In genomic region chr9:93486269-93486668, GRCh38 we compare ENCODE assay signal across 17 cellular contexts. TPM values are rescaled to one million over a fixed set of nuclear protein-coding genes. Genes with fewer than 3 reads are reported as not detected.
DNase-seq lines count a peak whose midpoint lies in the region; ATAC-seq lines count a peak whose summit lies in the region.
"Had no signal": no experiment of that assay in that cellular context is flagged by ENCODE, and none has a peak within 500 bp of the region (broad histone marks: within the 10 kb centered on the region; RNA-seq: fewer than 3 reads in every experiment).

No MANE protein-coding gene starts in this region.

- no peak overlapping the region for H3K4me3 Mint-ChIP-seq in effector memory CD8-positive, alpha-beta T cell
- no peak overlapping the region for H3K4me3 Mint-ChIP-seq in stimulated activated effector memory CD8-positive, alpha-beta T cell treated with anti-CD3 and anti-CD28 coated beads, Interleukin-12 subunit alpha, Interleukin-12 subunit beta, amount 100 ng/mL, for 72 hours
- H3K4me3 Mint-ChIP-seq: CD4-positive, alpha-beta T cell; neural crest cell had no signal

- no peak for DNase-seq in activated naive CD4-positive, alpha-beta T cell treated with anti-CD3 and anti-CD28 coated beads, Interleukin-2, amount 50 U/mL, for 72 hours (ENCODE audit: low spot score in 2 of 2)
- no peak for DNase-seq in activated naive CD4-positive, alpha-beta T cell treated with Interleukin-2 at 50 U/mL for 16 hours
- DNase-seq in SJSA1 (ENCODE audit: low read depth in 1 of 2, low spot score in 2 of 2) (no peak), NCI-H2081 treated with DMSO at 0.1 percent for 48 hours (lab: John Stamatoyannopoulos, UW) (no peak), H7 (no peak), DMS114 treated with DMSO at 0.1 percent for 48 hours (lab: John Stamatoyannopoulos, UW; ENCODE audit: unreplicated experiment) (no peak)
- no peak for DNase-seq in effector memory CD8-positive, alpha-beta T cell
- DNase-seq in stimulated activated effector memory CD8-positive, alpha-beta T cell treated with anti-CD3 and anti-CD28 coated beads, Interleukin-12 subunit alpha, Interleukin-12 subunit beta, amount 100 ng/mL, for 72 hours (ENCODE audit: low spot score in 2 of 2), result no peak
- DNase-seq: activated CD4-positive, alpha-beta T cell treated with anti-CD3 and anti-CD28 coated beads, Interleukin-2, amount 50 U/mL, for 4 hours; activated T-cell treated with anti-CD3 and anti-CD28 coated beads, Interleukin-2, amount 50 U/mL, for 48 hours; amniotic stem cell; CD4-positive, alpha-beta T cell; NCI-H1048; NCI-H524 treated with DMSO at 0.1 percent for 48 hours; Right ventricle myocardium superior had no signal

- no peaks in the 10 kb centered on the region for H3K27me3 Mint-ChIP-seq in effector memory CD8-positive, alpha-beta T cell
- H3K27me3 Mint-ChIP-seq: CD4-positive, alpha-beta T cell had no signal

- H3K4me1 Mint-ChIP-seq in effector memory CD8-positive, alpha-beta T cell (ENCODE audit: low read depth in 2 of 2), result peaks cover 24 to 44% of the 10 kb centered on the region in 2 donors
- peaks cover 52% of the 10 kb centered on the region for H3K4me1 Mint-ChIP-seq in stimulated activated effector memory CD8-positive, alpha-beta T cell treated with anti-CD3 and anti-CD28 coated beads, Interleukin-12 subunit alpha, Interleukin-12 subunit beta, amount 100 ng/mL, for 72 hours

- no peak overlapping the region for H3K4me3 ChIP-seq in SJSA1
- H3K4me3 ChIP-seq in H7 (ENCODE audit: insufficient read depth, low read depth, low read length), result no peak overlapping the region
- H3K4me3 ChIP-seq: esophagus muscularis mucosa had no signal

- H3K27me3 ChIP-seq in SJSA1 (replicated peaks) (no peaks in the 10 kb centered on the region), H7 (ENCODE audit: control insufficient read depth, insufficient read depth, low read length) (no peaks in the 10 kb centered on the region)
- H3K27me3 ChIP-seq: esophagus muscularis mucosa had no signal

- peaks cover 21 to 44% of the 10 kb centered on the region in 2 donors for H3K36me3 Mint-ChIP-seq in activated naive CD4-positive, alpha-beta T cell treated with anti-CD3 and anti-CD28 coated beads, Interleukin-2, amount 50 U/mL, for 72 hours
- H3K36me3 Mint-ChIP-seq in effector memory CD8-positive, alpha-beta T cell (ENCODE audit: insufficient read depth), result peaks cover 23% of the 10 kb centered on the region
- peaks cover 82% of the 10 kb centered on the region for H3K36me3 Mint-ChIP-seq in stimulated activated effector memory CD8-positive, alpha-beta T cell treated with anti-CD3 and anti-CD28 coated beads, Interleukin-12 subunit alpha, Interleukin-12 subunit beta, amount 100 ng/mL, for 72 hours

- 0 out of 2 replicates have a peak overlapping the region, but pooled peaks have one; percentile 13 for H3K27ac ChIP-seq in SJSA1
- H3K27ac ChIP-seq: esophagus muscularis mucosa had no signal

- H3K4me1 ChIP-seq in SJSA1 (replicated peaks), result no peaks in the 10 kb centered on the region

- H3K9me3 Mint-ChIP-seq in activated naive CD4-positive, alpha-beta T cell treated with anti-CD3 and anti-CD28 coated beads, Interleukin-2, amount 50 U/mL, for 72 hours, result peaks cover 0 to 4% of the 10 kb centered on the region in 2 donors
- no peaks in the 10 kb centered on the region for H3K9me3 Mint-ChIP-seq in effector memory CD8-positive, alpha-beta T cell
- H3K9me3 Mint-ChIP-seq in stimulated activated effector memory CD8-positive, alpha-beta T cell treated with anti-CD3 and anti-CD28 coated beads, Interleukin-12 subunit alpha, Interleukin-12 subunit beta, amount 100 ng/mL, for 72 hours, result no peaks in the 10 kb centered on the region
- H3K9me3 Mint-ChIP-seq: CD4-positive, alpha-beta T cell; neural crest cell had no signal

- peak in 1 of 2 donors; percentile 40 for ATAC-seq in activated naive CD4-positive, alpha-beta T cell treated with anti-CD3 and anti-CD28 coated beads, Interleukin-2, amount 50 U/mL, for 72 hours
- no peak for ATAC-seq in effector memory CD8-positive, alpha-beta T cell (replicated peaks)
- ATAC-seq in stimulated activated effector memory CD8-positive, alpha-beta T cell treated with anti-CD3 and anti-CD28 coated beads, Interleukin-12 subunit alpha, Interleukin-12 subunit beta, amount 100 ng/mL, for 72 hours, result no peak

- peaks cover 18% of the 10 kb centered on the region; the same call in 1 of the 2 replicates for H3K36me3 ChIP-seq in SJSA1
- H3K36me3 ChIP-seq in H7 (replicated peaks; ENCODE audit: control insufficient read depth, insufficient read depth, low read length), result peaks cover 6% of the 10 kb centered on the region

- no peaks in the 10 kb centered on the region for H3K9me3 ChIP-seq in SJSA1 (replicated peaks)
- H3K9me3 ChIP-seq: esophagus muscularis mucosa had no signal

- peak overlapping the region; percentile 45 to 53 for H3K27ac Mint-ChIP-seq in activated naive CD4-positive, alpha-beta T cell treated with anti-CD3 and anti-CD28 coated beads, Interleukin-2, amount 50 U/mL, for 72 hours
- H3K27ac Mint-ChIP-seq in effector memory CD8-positive, alpha-beta T cell, result peak overlapping the region; percentile 44 to 72
- H3K27ac Mint-ChIP-seq in stimulated activated effector memory CD8-positive, alpha-beta T cell treated with anti-CD3 and anti-CD28 coated beads, Interleukin-12 subunit alpha, Interleukin-12 subunit beta, amount 100 ng/mL, for 72 hours, result peak overlapping the region; percentile 72
- H3K27ac Mint-ChIP-seq: CD4-positive, alpha-beta T cell had no signal

RNA-seq across cellular contexts. Expression of gene FAM120AOS, which starts 32.9 kb away (rescaled TPM):
- 10 to 100 TPM; 17.1 to 41.9 TPM for total RNA-seq in activated naive CD4-positive, alpha-beta T cell treated with anti-CD3 and anti-CD28 coated beads, Interleukin-2, amount 50 U/mL, for 72 hours
- total RNA-seq in SJSA1 (2014; rRNA removed; shearing (Covaris generic)), result 29.2 and 29.3 TPM in 2 replicates
- 37.7 and 46.8 TPM in 2 replicates for total RNA-seq in H7 (2014; rRNA removed; shearing (Covaris generic))

RNA-seq across cellular contexts. Expression of gene FAM120A, which starts 34.8 kb away (rescaled TPM):
- 100 to 1,000 TPM in 1 of 2 donors, 10 to 100 TPM in 1; 76.1 to 130 TPM for total RNA-seq in activated naive CD4-positive, alpha-beta T cell treated with anti-CD3 and anti-CD28 coated beads, Interleukin-2, amount 50 U/mL, for 72 hours
- total RNA-seq in SJSA1 (2014; rRNA removed; shearing (Covaris generic)), result 41.9 and 73.3 TPM in 2 replicates
- 41.6 and 50.1 TPM in 2 replicates for total RNA-seq in H7 (2014; rRNA removed; shearing (Covaris generic))
